In the genomic region with DNA sequence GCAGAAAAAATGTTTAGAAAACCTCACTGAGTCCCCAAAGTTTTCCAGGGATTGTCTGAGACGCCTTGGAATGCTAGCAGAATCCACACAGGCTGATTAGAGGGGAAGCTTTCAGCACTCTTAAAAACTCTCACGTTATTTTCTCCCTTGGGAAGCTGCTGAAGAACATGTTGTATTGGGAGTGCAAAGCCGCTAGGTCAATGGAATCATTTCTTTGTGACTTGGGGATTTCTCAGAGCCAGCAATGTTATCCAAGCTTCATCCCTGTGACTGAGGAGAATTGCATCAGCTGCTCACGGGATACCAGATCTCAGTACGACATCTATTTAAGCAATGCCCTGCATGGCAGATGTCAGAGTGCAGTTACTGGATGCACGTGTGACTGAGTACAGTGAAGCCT, we compare ENCODE assay signal across 16 cellular contexts.
DNase-seq lines count a peak whose midpoint lies in the region; ATAC-seq and TF ChIP-seq lines count a peak whose summit lies in the region.
"Had no signal": no experiment of that assay in that cellular context is flagged by ENCODE, and none has a peak within 500 bp of the region (broad histone marks: within the 10 kb centered on the region; RNA-seq: fewer than 3 reads in every experiment).

No MANE protein-coding gene starts in this region.

- DNase-seq in NCI-H2107 treated with DMSO at 0.1 percent for 48 hours (lab: John Stamatoyannopoulos, UW; ENCODE audit: unreplicated experiment): peak; percentile 10
- DNase-seq in NCI-H2107 (lab: John Stamatoyannopoulos, UW): no peak
- no peak for DNase-seq in esophagus squamous epithelium (lab: John Stamatoyannopoulos, UW)
- no peak for DNase-seq in upper lobe of right lung
- no peak for DNase-seq in NCI-H82 (lab: John Stamatoyannopoulos, UW)
- DNase-seq in natural killer cell treated with Interleukin-12 subunit alpha and Interleukin-12 subunit beta and Interleukin-15 and Interleukin-18, amount 100 ng/mL, for 72 hours (ENCODE audit: low spot score): no peak
- DNase-seq in A673 (ENCODE audit: low spot score): no peak
- DNase-seq: 8988T; activated CD4-positive, alpha-beta T cell treated with anti-CD3 and anti-CD28 coated beads, Interleukin-2, amount 50 U/mL, for 48 hours; KBM-7; mammary epithelial cell; NCI-H526 treated with DMSO at 0.1 percent for 48 hours; stimulated activated naive CD4-positive, alpha-beta T cell had no signal

- no peak for TF ChIP-seq POLR2A in esophagus squamous epithelium (IDR thresholded peaks at IDR 0.05)

- no TSS peak for BruUV-seq in A673 (replicated peaks; lab: Mats Ljungman, UMichigan)

- H3K36me3 ChIP-seq in esophagus squamous epithelium: no peaks in the 10 kb centered on the region
- no peaks in the 10 kb centered on the region for H3K36me3 ChIP-seq in mesodermal cell (ENCODE audit: control insufficient read depth, insufficient read depth, low read length)
- H3K36me3 ChIP-seq in upper lobe of right lung: no peaks in the 10 kb centered on the region
- no peaks in the 10 kb centered on the region for H3K36me3 ChIP-seq in A673 (ENCODE audit: insufficient read depth, low read length, poor library complexity, severe bottlenecking)

- TF ChIP-seq CTCF in esophagus squamous epithelium (IDR thresholded peaks at IDR 0.05) (no peak), upper lobe of right lung (IDR thresholded peaks at IDR 0.05) (no peak), A673 (conservative IDR thresholded peaks at IDR 0.05; ENCODE audit: low read depth, low read length) (no peak)

- H3K4me3 Mint-ChIP-seq in natural killer cell treated with Interleukin-12 subunit alpha and Interleukin-12 subunit beta and Interleukin-15 and Interleukin-18, amount 100 ng/mL, for 72 hours: no peak overlapping the region

- WGBS in esophagus squamous epithelium, 2 donors: 59 to 62% methylated on average over 6 of the region's 6 CpGs
- 75 to 82% methylated on average over 4 to 5 of the region's 6 CpGs for WGBS in mesodermal cell (ENCODE audit: insufficient coverage in 2 of 2), 2 experiments

- no peaks in the 10 kb centered on the region for H3K9me3 ChIP-seq in esophagus squamous epithelium
- no peaks in the 10 kb centered on the region for H3K9me3 ChIP-seq in mesodermal cell (ENCODE audit: control insufficient read depth, low read length)
- H3K9me3 ChIP-seq in upper lobe of right lung: no peaks in the 10 kb centered on the region
- H3K9me3 ChIP-seq in A673 (ENCODE audit: low read depth, low read length, poor library complexity, severe bottlenecking): no peaks in the 10 kb centered on the region

- no peaks in the 10 kb centered on the region for H3K36me3 Mint-ChIP-seq in natural killer cell treated with Interleukin-12 subunit alpha and Interleukin-12 subunit beta and Interleukin-15 and Interleukin-18, amount 100 ng/mL, for 72 hours

- H3K4me1 ChIP-seq in esophagus squamous epithelium: peaks cover 0 to 6% (median 0%) of the 10 kb centered on the region in 3 donors
- H3K4me1 ChIP-seq in mesodermal cell (ENCODE audit: control insufficient read depth, insufficient read depth, low read length, poor library complexity, severe bottlenecking): peaks cover 18% of the 10 kb centered on the region
- H3K4me1 ChIP-seq in upper lobe of right lung: no peaks in the 10 kb centered on the region
- peaks cover 9% of the 10 kb centered on the region for H3K4me1 ChIP-seq in A673 (ENCODE audit: insufficient read depth, low read length, poor library complexity, severe bottlenecking)

- H3K27ac Mint-ChIP-seq in natural killer cell treated with Interleukin-12 subunit alpha and Interleukin-12 subunit beta and Interleukin-15 and Interleukin-18, amount 100 ng/mL, for 72 hours: no peak overlapping the region
- H3K27ac Mint-ChIP-seq: activated naive CD4-positive, alpha-beta T cell treated with anti-CD3 and anti-CD28 coated beads, Interleukin-2, amount 50 U/mL, for 72 hours had no signal

- H3K27me3 ChIP-seq in esophagus squamous epithelium: no peaks in the 10 kb centered on the region
- H3K27me3 ChIP-seq in upper lobe of right lung: no peaks in the 10 kb centered on the region
- no peaks in the 10 kb centered on the region for H3K27me3 ChIP-seq in A673 (replicated peaks; ENCODE audit: insufficient read depth, low read depth, low read length, poor library complexity)

- CTCF ChIA-PET in A673 (lab: Charles Lee): no interaction called here

- peaks cover 14% of the 10 kb centered on the region for H3K9me3 Mint-ChIP-seq in natural killer cell treated with Interleukin-12 subunit alpha and Interleukin-12 subunit beta and Interleukin-15 and Interleukin-18, amount 100 ng/mL, for 72 hours

- POLR2A ChIA-PET in A673 (lab: Charles Lee; ENCODE audit: low non-redundant PET): no interaction called here

- H3K4me3 ChIP-seq in esophagus squamous epithelium: no peak overlapping the region
- H3K4me3 ChIP-seq in mesodermal cell (ENCODE audit: extremely low read depth, insufficient read depth, low read length, poor library complexity, severe bottlenecking): no peak overlapping the region
- no peak overlapping the region for H3K4me3 ChIP-seq in upper lobe of right lung
- H3K4me3 ChIP-seq in A673 (ENCODE audit: low read depth, low read length, poor library complexity, severe bottlenecking): no peak overlapping the region

- H3K4me1 Mint-ChIP-seq in natural killer cell treated with Interleukin-12 subunit alpha and Interleukin-12 subunit beta and Interleukin-15 and Interleukin-18, amount 100 ng/mL, for 72 hours (ENCODE audit: low read depth in 2 of 2): no peaks in the 10 kb centered on the region

- intact Hi-C loops in esophagus squamous epithelium (cut with DNase I): no loop called here
- intact Hi-C loops in upper lobe of right lung (cut with DNase I): no loop called here
- intact Hi-C loops in A673 (cut with micrococcal nuclease; ENCODE audit: unreplicated experiment): no loop called here

- H3K27me3 Mint-ChIP-seq in natural killer cell treated with Interleukin-12 subunit alpha and Interleukin-12 subunit beta and Interleukin-15 and Interleukin-18, amount 100 ng/mL, for 72 hours: no peaks in the 10 kb centered on the region

- ATAC-seq in upper lobe of right lung: peak; percentile 47
- no peak for ATAC-seq in natural killer cell treated with Interleukin-12 subunit alpha and Interleukin-12 subunit beta and Interleukin-15 and Interleukin-18, amount 100 ng/mL, for 72 hours
- ATAC-seq: activated naive CD4-positive, alpha-beta T cell treated with anti-CD3 and anti-CD28 coated beads, Interleukin-2, amount 50 U/mL, for 72 hours had no signal

- H3K27ac ChIP-seq in esophagus squamous epithelium: peak overlapping the region in 3 of 4 donors; percentile 39 to 60 (median 56)
- peak overlapping the region; percentile 94 for H3K27ac ChIP-seq in mesodermal cell (ENCODE audit: low read depth, low read length, severe bottlenecking)
- no peak overlapping the region for H3K27ac ChIP-seq in upper lobe of right lung
- no peak overlapping the region for H3K27ac ChIP-seq in A673 (ENCODE audit: low read depth, low read length, poor library complexity, severe bottlenecking)
- H3K27ac ChIP-seq: epithelial cell of prostate had no signal

Comparison
In these comparisons a context has a peak if more than half of its experiments do, and no peak if none do; other contexts are left out.
1. H3K27ac ChIP-seq: peak in esophagus squamous epithelium (3 of 4) and mesodermal cell (single experiment); none in upper lobe of right lung (single experiment) and A673 (single experiment).